ENCODE assay signal across 19 cellular contexts in genomic region chr5:164214698-164215097, GRCh38.
A peak's percentile ranks its signal among the peaks of the same experiment; 100 is the strongest.
DNase-seq lines count a peak whose midpoint lies in the region; ATAC-seq, FAIRE-seq and TF ChIP-seq lines count a peak whose summit lies in the region.
"Had no signal": no experiment of that assay in that cellular context is flagged by ENCODE, and none has a peak within 500 bp of the region (broad histone marks: within the 10 kb centered on the region; RNA-seq: fewer than 3 reads in every experiment).

No MANE protein-coding gene starts in this region.

- H3K4me2 ChIP-seq in K562 (ENCODE audit: insufficient read depth, low read length) (no peak overlapping the region), neural progenitor cell (no peak overlapping the region)
- H3K4me2 ChIP-seq: BLaER1 had no signal

- H4K20me1 ChIP-seq in K562 (replicated peaks; ENCODE audit: control insufficient read depth, insufficient read depth, low read length) (no peaks in the 10 kb centered on the region), neural progenitor cell (ENCODE audit: low read depth) (no peaks in the 10 kb centered on the region)
- H4K20me1 ChIP-seq: BLaER1 had no signal

- no peak for TF ChIP-seq RAD21 in K562 (CRISPR knock-in tag; conservative IDR thresholded peaks at IDR 0.05 in 1 of 2, IDR thresholded peaks at IDR 0.05 in 1 of 2)

- TF ChIP-seq POLR2A in K562 (conservative IDR thresholded peaks at IDR 0.05), result no peak
- TF ChIP-seq POLR2A in GM18505 (IDR thresholded peaks at IDR 0.05; ENCODE audit: borderline replicate concordance, extremely low read depth, insufficient read depth, insufficient read length), result no peak

- peak; percentile 32 for DNase-seq in NCI-H226
- DNase-seq in K562 (ENCODE audit: extremely low read depth in 1 of 4, low spot score in 3 of 4), result no peak
- peak; percentile 61 for DNase-seq in fibroblast of peridontal ligament (ENCODE audit: extremely low read depth)
- peak; percentile 30 for DNase-seq in renal cortical epithelial cell (ENCODE audit: low read depth)
- DNase-seq in globus pallidus (ENCODE audit: low spot score), result no peak
- DNase-seq in neural progenitor cell (ENCODE audit: low spot score), result no peak
- DNase-seq in CD4-positive, alpha-beta memory T cell, result no peak
- DNase-seq: Calu3; CD8-positive, alpha-beta T cell; DMS79 treated with DMSO at 0.1 percent for 48 hours; GF-D8; GM23248; KBM-7 had no signal

- H3F3A ChIP-seq in neural progenitor cell (ENCODE audit: low read depth), result no peaks in the 10 kb centered on the region

- H3K9me3 ChIP-seq in K562 (replicated peaks; ENCODE audit: control insufficient read depth, insufficient read depth, low read depth, low read length), result no peaks in the 10 kb centered on the region
- H3K9me3 ChIP-seq in neural progenitor cell (ENCODE audit: low read depth), result no peaks in the 10 kb centered on the region
- H3K9me3 ChIP-seq in CD4-positive, alpha-beta memory T cell (ENCODE audit: control insufficient read depth in 1 of 2, low read length in 2 of 2), result no peaks in the 10 kb centered on the region
- H3K9me3 ChIP-seq: BLaER1, HAP-1 had no signal

- H3K4me3 Mint-ChIP-seq in neural progenitor cell, result no peak overlapping the region
- H3K4me3 Mint-ChIP-seq in CD4-positive, alpha-beta memory T cell, result no peak overlapping the region
- H3K4me3 Mint-ChIP-seq: CD14-positive monocyte; CD8-positive, alpha-beta T cell had no signal

- no TSS peak for BruUV-seq in K562 (replicated peaks; lab: Mats Ljungman, UMichigan)

- no peaks in the 10 kb centered on the region for H3K27me3 Mint-ChIP-seq in neural progenitor cell (ENCODE audit: insufficient read depth, low read depth)
- H3K27me3 Mint-ChIP-seq in CD4-positive, alpha-beta memory T cell, result no peaks in the 10 kb centered on the region

- ATAC-seq in K562 (no peak), GM18505 (IDR thresholded peaks at IDR 0.05; ENCODE audit: unreplicated experiment) (no peak)
- ATAC-seq: CD8-positive, alpha-beta T cell had no signal

- no peaks in the 10 kb centered on the region for H3K27me3 ChIP-seq in K562 (ENCODE audit: control insufficient read depth in 2 of 2, insufficient read depth in 2 of 2, low read length in 2 of 2)
- no peaks in the 10 kb centered on the region for H3K27me3 ChIP-seq in neural progenitor cell
- H3K27me3 ChIP-seq in CD4-positive, alpha-beta memory T cell (ENCODE audit: insufficient read depth, low read length), result no peaks in the 10 kb centered on the region
- H3K27me3 ChIP-seq: BLaER1 had no signal

- in situ Hi-C loops in K562 (cut with MboI), result no loop called here

- TF ChIP-seq EP300 in K562 (IDR thresholded peaks at IDR 0.05; ENCODE audit: low read length), result no peak

- H3K9ac ChIP-seq in K562 (ENCODE audit: insufficient read depth in 1 of 2, low read depth in 2 of 2, low read length in 2 of 2) (no peak overlapping the region), neural progenitor cell (no peak overlapping the region)
- H3K9ac ChIP-seq: BLaER1, GM23248 had no signal

- H3K4me1 Mint-ChIP-seq in neural progenitor cell, result no peaks in the 10 kb centered on the region
- H3K4me1 Mint-ChIP-seq in CD4-positive, alpha-beta memory T cell, result no peaks in the 10 kb centered on the region
- H3K4me1 Mint-ChIP-seq: CD14-positive monocyte had no signal

- no peak overlapping the region for H3K4me3 ChIP-seq in K562
- H3K4me3 ChIP-seq in neural progenitor cell, result no peak overlapping the region
- H3K4me3 ChIP-seq in CD4-positive, alpha-beta memory T cell (ENCODE audit: low read length in 2 of 2), result no peak overlapping the region
- H3K4me3 ChIP-seq: BLaER1, GM23248, HAP-1 had no signal

- 18% methylated on average over 1 of the region's 1 CpG for WGBS in K562 (ENCODE audit: insufficient coverage, low coverage, missing lambda C conversion rate)

- H3K9me1 ChIP-seq in K562 (ENCODE audit: control insufficient read depth, insufficient read depth, low read length), result no peaks in the 10 kb centered on the region

- no peaks in the 10 kb centered on the region for H3K9me3 Mint-ChIP-seq in neural progenitor cell
- peaks cover 0 to 14% (median 4%) of the 10 kb centered on the region in 8 donors for H3K9me3 Mint-ChIP-seq in CD4-positive, alpha-beta memory T cell

- peak; percentile 40 for FAIRE-seq in K562 (lab: Jason Lieb, UNC)
- FAIRE-seq: A204.1 had no signal

- H3K36me3 ChIP-seq in K562 (ENCODE audit: control insufficient read depth, insufficient read depth, low read length) (no peaks in the 10 kb centered on the region), neural progenitor cell (no peaks in the 10 kb centered on the region)
- H3K36me3 ChIP-seq in CD4-positive, alpha-beta memory T cell (ENCODE audit: insufficient read depth, low read length), result no peaks in the 10 kb centered on the region
- H3K36me3 ChIP-seq: BLaER1, HAP-1 had no signal

- CTCF ChIA-PET in K562 (lab: Yijun Ruan, JAX; ENCODE audit: low intra/inter-chr PET ratio), result no interaction called here
- CTCF ChIA-PET in CD4-positive, alpha-beta memory T cell (lab: Charles Lee; ENCODE audit: partially characterized antibody), result no interaction called here

- no peaks in the 10 kb centered on the region for H3K79me2 ChIP-seq in K562 (ENCODE audit: control insufficient read depth, insufficient read depth, low read length)
- H3K79me2 ChIP-seq in neural progenitor cell (ENCODE audit: low read depth), result no peaks in the 10 kb centered on the region

- intact Hi-C loops in K562 (cut with micrococcal nuclease), result no loop called here
- intact Hi-C loops in CD4-positive, alpha-beta memory T cell (cut with micrococcal nuclease), result no loop called here

- no peak overlapping the region for H3K27ac Mint-ChIP-seq in neural progenitor cell
- no peak overlapping the region for H3K27ac Mint-ChIP-seq in CD4-positive, alpha-beta memory T cell
- H3K27ac Mint-ChIP-seq: CD14-positive monocyte; CD8-positive, alpha-beta T cell had no signal

- POLR2A ChIA-PET in K562 (lab: Yijun Ruan, JAX), result no interaction called here
- POLR2A ChIA-PET in CD4-positive, alpha-beta memory T cell (lab: Charles Lee; ENCODE audit: partially characterized antibody), result no interaction called here

- TF ChIP-seq CTCF in K562 (IDR thresholded peaks at IDR 0.05 in 2 of 3, conservative IDR thresholded peaks at IDR 0.05 in 1 of 3; ENCODE audit: insufficient read depth in 2 of 3, low read depth in 1 of 3, low read length in 3 of 3) (no peak), neural progenitor cell (IDR thresholded peaks at IDR 0.05) (no peak)

- H3K27ac ChIP-seq in K562 (ENCODE audit: extremely low read depth, low read depth, low read length) (no peak overlapping the region), neural progenitor cell (no peak overlapping the region)
- no peak overlapping the region for H3K27ac ChIP-seq in CD4-positive, alpha-beta memory T cell (ENCODE audit: low read depth, low read length)
- H3K27ac ChIP-seq: BLaER1, GM23248, HL-60 had no signal

- H2AFZ ChIP-seq in K562 (ENCODE audit: low read depth, low read length) (no peak overlapping the region), neural progenitor cell (replicated peaks) (no peak overlapping the region)
- H2AFZ ChIP-seq: GM23248 had no signal

- H3K4me1 ChIP-seq in K562 (replicated peaks in 1 of 2; ENCODE audit: control insufficient read depth in 2 of 2, insufficient read depth in 2 of 2, low read length in 2 of 2), result no peaks in the 10 kb centered on the region
- no peaks in the 10 kb centered on the region for H3K4me1 ChIP-seq in neural progenitor cell
- no peaks in the 10 kb centered on the region for H3K4me1 ChIP-seq in CD4-positive, alpha-beta memory T cell (ENCODE audit: insufficient read depth, low read length)
- H3K4me1 ChIP-seq: BLaER1, HAP-1 had no signal

- H3K36me3 Mint-ChIP-seq in neural progenitor cell, result no peaks in the 10 kb centered on the region
- H3K36me3 Mint-ChIP-seq in CD4-positive, alpha-beta memory T cell, result no peaks in the 10 kb centered on the region
- H3K36me3 Mint-ChIP-seq: CD14-positive monocyte; CD8-positive, alpha-beta T cell had no signal

TF ChIP-seq in K562, 482 proteins besides CTCF, POLR2A, EP300 and RAD21 (continues in another document):
- TF ChIP-seq TEAD4 (IDR thresholded peaks at IDR 0.05; ENCODE audit: low read length) (no peak), TEAD4 (CRISPR knock-in tag; IDR thresholded peaks at IDR 0.05; ENCODE audit: borderline replicate concordance) (no peak), CUX1 (CRISPR knock-in tag; IDR thresholded peaks at IDR 0.05) (no peak)

Comparison
In these comparisons a context has a peak if more than half of its experiments do, and no peak if none do; other contexts are left out.
1. DNase-seq: peak in NCI-H226 (single experiment), fibroblast of peridontal ligament (single experiment) and renal cortical epithelial cell (single experiment); none in K562 (0 of 4), globus pallidus (single experiment), neural progenitor cell (single experiment) and CD4-positive, alpha-beta memory T cell (0 of 5).